In the genomic region with DNA sequence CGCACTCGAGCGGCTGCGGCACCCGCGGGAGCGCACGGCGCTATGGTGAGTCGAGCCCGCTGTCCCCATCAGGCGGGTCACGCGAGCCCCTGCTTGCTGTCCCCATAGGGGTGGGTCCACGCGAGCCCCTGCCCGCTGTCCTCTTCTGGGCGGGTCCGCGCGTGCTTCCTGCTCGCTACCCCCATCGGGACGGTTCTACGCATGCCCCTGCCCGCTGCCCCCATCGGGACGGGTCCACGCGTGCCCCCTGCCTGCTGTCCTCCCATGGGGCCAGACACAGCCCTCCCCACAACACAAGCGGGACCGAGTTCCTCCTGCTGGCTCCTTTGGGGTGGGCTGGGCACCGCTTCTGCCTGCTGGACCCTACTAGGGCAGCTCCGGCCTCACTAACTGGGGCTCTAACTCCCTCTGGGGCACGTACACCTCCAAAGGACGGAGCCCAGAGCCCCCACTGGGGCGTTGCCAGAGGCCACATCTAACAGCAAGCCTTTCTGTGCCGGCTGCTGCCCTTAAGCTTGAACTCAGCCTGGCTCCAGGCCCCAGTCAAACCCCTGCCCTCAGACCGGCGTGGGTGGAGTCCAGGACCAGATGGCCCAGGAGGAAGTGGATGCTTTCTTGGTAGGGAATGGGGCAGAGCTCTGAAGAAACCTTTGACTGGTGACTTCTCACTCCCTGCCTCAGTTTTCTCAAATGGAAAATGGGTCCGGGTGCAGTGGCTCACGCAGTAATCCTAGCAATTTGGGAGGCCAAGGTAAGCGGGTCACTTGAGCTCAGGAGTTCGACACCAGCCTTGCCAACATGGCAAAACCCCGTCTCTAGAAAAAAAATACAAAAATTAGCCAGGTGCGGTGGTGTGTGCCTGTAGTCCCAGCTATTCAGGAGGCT, we compare ENCODE assay signal across 8 cellular contexts. TPM values are rescaled to one million over a fixed set of nuclear protein-coding genes. Genes with fewer than 3 reads are reported as not detected.
DNase-seq lines count a peak whose midpoint lies in the region; ATAC-seq and TF ChIP-seq lines count a peak whose summit lies in the region.

No MANE protein-coding gene starts in this region.

- intact Hi-C loops in activated CD4-positive, alpha-beta T cell treated with anti-CD3 and anti-CD28 coated beads for 36 hours (cut with DNase I, micrococcal nuclease) = loop anchor here (1.0 to 5.0 kb wide), 15 partner anchors 17 to 481 kb away; a partner anchor contains a TSS
- intact Hi-C loops in activated T-helper 1 cell treated with anti-CD3 and anti-CD28 coated beads, Interleukin-12 subunit alpha, Interleukin-12 subunit beta, Interleukin-2, Interleukin-4 antibody, amounts not matched to agents 30 ng/mL and 10 ng/mL and 1 ng/mL, durations not matched to agents 14 hours and 24 hours and 36 hours (cut with micrococcal nuclease) = loop anchor here (1.0 to 10.0 kb wide), 8 partner anchors 17 to 251 kb away; a partner anchor contains a TSS

- H3K27ac ChIP-seq in foreskin keratinocyte (peak overlapping the region; percentile 62), neural progenitor cell (no peak overlapping the region)

- peak overlapping the region; percentile 98 for H3K4me3 ChIP-seq in neural progenitor cell

- peak; percentile 31; the same call in 1 of the 2 replicates for TF ChIP-seq CTCF in HFFc6 (IDR thresholded peaks at IDR 0.05)
- peak; percentile 10 for TF ChIP-seq CTCF in foreskin keratinocyte (conservative IDR thresholded peaks at IDR 0.05)
- no peak for TF ChIP-seq CTCF in neural progenitor cell (IDR thresholded peaks at IDR 0.05)

- peak overlapping the region; percentile 82 for H3K4me3 Mint-ChIP-seq in activated CD4-positive, alpha-beta T cell treated with anti-CD3 and anti-CD28 coated beads for 36 hours
- H3K4me3 Mint-ChIP-seq in HFFc6 = peak overlapping the region; percentile 91
- H3K4me3 Mint-ChIP-seq in activated T-helper 1 cell treated with anti-CD3 and anti-CD28 coated beads, Interleukin-12 subunit alpha, Interleukin-12 subunit beta, Interleukin-2, Interleukin-4 antibody, amounts not matched to agents 30 ng/mL and 10 ng/mL and 1 ng/mL, durations not matched to agents 14 hours and 24 hours and 36 hours = peak overlapping the region; percentile 86
- H3K4me3 Mint-ChIP-seq in neural progenitor cell = peak overlapping the region; percentile 88

- H3K27me3 Mint-ChIP-seq in activated CD4-positive, alpha-beta T cell treated with anti-CD3 and anti-CD28 coated beads for 36 hours = no peaks in the 10 kb centered on the region
- H3K27me3 Mint-ChIP-seq in HFFc6 (ENCODE audit: insufficient read depth) (no peaks in the 10 kb centered on the region), neural progenitor cell (ENCODE audit: insufficient read depth, low read depth) (peaks cover 6% of the 10 kb centered on the region)
- H3K27me3 Mint-ChIP-seq in activated T-helper 1 cell treated with anti-CD3 and anti-CD28 coated beads, Interleukin-12 subunit alpha, Interleukin-12 subunit beta, Interleukin-2, Interleukin-4 antibody, amounts not matched to agents 30 ng/mL and 10 ng/mL and 1 ng/mL, durations not matched to agents 14 hours and 24 hours and 36 hours (ENCODE audit: insufficient read depth) = no peaks in the 10 kb centered on the region

- H3K9me3 ChIP-seq in neural progenitor cell (ENCODE audit: low read depth) = no peaks in the 10 kb centered on the region

- H4K20me1 ChIP-seq in neural progenitor cell (ENCODE audit: low read depth) = peaks cover 12% of the 10 kb centered on the region

- H3K27me3 ChIP-seq in foreskin keratinocyte (no peaks in the 10 kb centered on the region), neural progenitor cell (no peaks in the 10 kb centered on the region)

- H2AFZ ChIP-seq in neural progenitor cell (replicated peaks) = peak overlapping the region; percentile 74

- H3K27ac Mint-ChIP-seq in activated CD4-positive, alpha-beta T cell treated with anti-CD3 and anti-CD28 coated beads for 36 hours = peak overlapping the region; percentile 63
- peak overlapping the region; percentile 69 for H3K27ac Mint-ChIP-seq in HFFc6
- H3K27ac Mint-ChIP-seq in activated T-helper 1 cell treated with anti-CD3 and anti-CD28 coated beads, Interleukin-12 subunit alpha, Interleukin-12 subunit beta, Interleukin-2, Interleukin-4 antibody, amounts not matched to agents 30 ng/mL and 10 ng/mL and 1 ng/mL, durations not matched to agents 14 hours and 24 hours and 36 hours = peak overlapping the region; percentile 74
- no peak overlapping the region for H3K27ac Mint-ChIP-seq in neural progenitor cell

- peaks cover 24% of the 10 kb centered on the region for H3K36me3 Mint-ChIP-seq in activated CD4-positive, alpha-beta T cell treated with anti-CD3 and anti-CD28 coated beads for 36 hours (ENCODE audit: low read depth)
- H3K36me3 Mint-ChIP-seq in HFFc6 (ENCODE audit: low read depth) (peaks cover 7% of the 10 kb centered on the region; the same call in 1 of the 2 replicates), neural progenitor cell (peaks cover 10% of the 10 kb centered on the region)
- H3K36me3 Mint-ChIP-seq in activated T-helper 1 cell treated with anti-CD3 and anti-CD28 coated beads, Interleukin-12 subunit alpha, Interleukin-12 subunit beta, Interleukin-2, Interleukin-4 antibody, amounts not matched to agents 30 ng/mL and 10 ng/mL and 1 ng/mL, durations not matched to agents 14 hours and 24 hours and 36 hours (ENCODE audit: low read depth) = peaks cover 9% of the 10 kb centered on the region

- peak overlapping the region; percentile 45 for H3K9ac ChIP-seq in neural progenitor cell

- CTCF ChIA-PET in activated CD4-positive, alpha-beta T cell treated with anti-CD3 and anti-CD28 coated beads for 36 hours (lab: Charles Lee) = interaction anchor here (0.9 to 3.5 kb wide), 3 partner anchors 17 to 303 kb away, joined by 3 to 12 read pairs (median 6); a partner anchor contains a TSS

- POLR2A ChIA-PET in activated CD4-positive, alpha-beta T cell treated with anti-CD3 and anti-CD28 coated beads for 36 hours (lab: Charles Lee) = no interaction called here

- peak; percentile 45 for DNase-seq in activated CD4-positive, alpha-beta T cell treated with anti-CD3 and anti-CD28 coated beads for 36 hours
- no peak for DNase-seq in activated CD4-positive, alpha-beta T cell treated with anti-CD3 and anti-CD28 coated beads, Interleukin-2, amount 50 U/mL, for 1 hour
- DNase-seq in HFFc6 = peak; percentile 14
- DNase-seq in NAMALWA (ENCODE audit: low spot score) = peak; percentile 75
- peak; percentile 43 for DNase-seq in activated T-helper 1 cell treated with anti-CD3 and anti-CD28 coated beads, Interleukin-12 subunit alpha, Interleukin-12 subunit beta, Interleukin-2, Interleukin-4 antibody, amounts not matched to agents 30 ng/mL and 10 ng/mL and 1 ng/mL, durations not matched to agents 14 hours and 24 hours and 36 hours (ENCODE audit: low spot score)
- peak in 1 of 2 donors; percentile 33 for DNase-seq in foreskin keratinocyte
- peak; percentile 55 for DNase-seq in neural progenitor cell (ENCODE audit: low spot score)
- peak; percentile 72 for DNase-seq in ureter (ENCODE audit: low spot score)

- H3K36me3 ChIP-seq in neural progenitor cell = no peaks in the 10 kb centered on the region

- H3K4me1 ChIP-seq in foreskin keratinocyte (peaks cover 14% of the 10 kb centered on the region), neural progenitor cell (no peaks in the 10 kb centered on the region)

- H3K79me2 ChIP-seq in neural progenitor cell (ENCODE audit: low read depth) = peaks cover 13% of the 10 kb centered on the region

- H3K4me1 Mint-ChIP-seq in activated CD4-positive, alpha-beta T cell treated with anti-CD3 and anti-CD28 coated beads for 36 hours = peaks cover 21% of the 10 kb centered on the region
- peaks cover 40% of the 10 kb centered on the region for H3K4me1 Mint-ChIP-seq in HFFc6 (ENCODE audit: low read depth)
- peaks cover 15% of the 10 kb centered on the region for H3K4me1 Mint-ChIP-seq in activated T-helper 1 cell treated with anti-CD3 and anti-CD28 coated beads, Interleukin-12 subunit alpha, Interleukin-12 subunit beta, Interleukin-2, Interleukin-4 antibody, amounts not matched to agents 30 ng/mL and 10 ng/mL and 1 ng/mL, durations not matched to agents 14 hours and 24 hours and 36 hours (ENCODE audit: low read depth)
- peaks cover 21% of the 10 kb centered on the region for H3K4me1 Mint-ChIP-seq in neural progenitor cell

- peak overlapping the region; percentile 100 for H3K4me2 ChIP-seq in neural progenitor cell

- peaks cover 36% of the 10 kb centered on the region for H3F3A ChIP-seq in neural progenitor cell (ENCODE audit: low read depth)

- ATAC-seq in activated CD4-positive, alpha-beta T cell treated with anti-CD3 and anti-CD28 coated beads for 36 hours = peak; percentile 14
- ATAC-seq in foreskin keratinocyte = peak; percentile 16

- H3K9me3 Mint-ChIP-seq in activated CD4-positive, alpha-beta T cell treated with anti-CD3 and anti-CD28 coated beads for 36 hours (ENCODE audit: low read depth) = no peaks in the 10 kb centered on the region
- H3K9me3 Mint-ChIP-seq in HFFc6 = no peaks in the 10 kb centered on the region
- H3K9me3 Mint-ChIP-seq in activated T-helper 1 cell treated with anti-CD3 and anti-CD28 coated beads, Interleukin-12 subunit alpha, Interleukin-12 subunit beta, Interleukin-2, Interleukin-4 antibody, amounts not matched to agents 30 ng/mL and 10 ng/mL and 1 ng/mL, durations not matched to agents 14 hours and 24 hours and 36 hours = no peaks in the 10 kb centered on the region
- H3K9me3 Mint-ChIP-seq in neural progenitor cell = no peaks in the 10 kb centered on the region

RNA-seq across cellular contexts. Expression of a gene that starts 0.7 kb away (rescaled TPM):
- total RNA-seq in activated CD4-positive, alpha-beta T cell treated with anti-CD3 and anti-CD28 coated beads for 36 hours = 10 to 100 TPM; 51.2 to 64.3 TPM
- 100 to 1,000 TPM; 102 to 115 (median 106) TPM for total RNA-seq in HFFc6 (2021; fragmentation: NEBNext Ultra II Directional; extraction: Animal tissue kit (Norgen Biotek cat#: 25700))
- total RNA-seq in activated T-helper 1 cell treated with anti-CD3 and anti-CD28 coated beads, Interleukin-12 subunit alpha, Interleukin-12 subunit beta, Interleukin-2, Interleukin-4 antibody, amounts not matched to agents 30 ng/mL and 10 ng/mL and 1 ng/mL, durations not matched to agents 14 hours and 24 hours and 36 hours = 115 and 117 TPM in 2 replicates
- total RNA-seq in foreskin keratinocyte = 91.1 and 94.4 TPM in 2 replicates
- polyA plus RNA-seq in foreskin keratinocyte = 72.9 and 73.1 TPM in 2 replicates
- 38.4 and 60.3 TPM in 2 replicates for total RNA-seq in neural progenitor cell (ENCODE audit: low replicate concordance)
- total RNA-seq in ureter = 66.3 TPM

RNA-seq across cellular contexts. Expression of a gene that starts 44.7 kb away (rescaled TPM):
- 10 to 100 TPM; 53.1 to 55.5 TPM for total RNA-seq in activated CD4-positive, alpha-beta T cell treated with anti-CD3 and anti-CD28 coated beads for 36 hours
- total RNA-seq in HFFc6 (2021; fragmentation: NEBNext Ultra II Directional; extraction: Animal tissue kit (Norgen Biotek cat#: 25700)) = 100 to 1,000 TPM in 1 of 6 experiments, 10 to 100 TPM in 5; 90.6 to 101 (median 95.2) TPM
- total RNA-seq in activated T-helper 1 cell treated with anti-CD3 and anti-CD28 coated beads, Interleukin-12 subunit alpha, Interleukin-12 subunit beta, Interleukin-2, Interleukin-4 antibody, amounts not matched to agents 30 ng/mL and 10 ng/mL and 1 ng/mL, durations not matched to agents 14 hours and 24 hours and 36 hours = 58.9 and 61.3 TPM in 2 replicates
- total RNA-seq in foreskin keratinocyte (79.4 and 80.9 TPM in 2 replicates), neural progenitor cell (ENCODE audit: low replicate concordance) (22.8 and 86.0 TPM in 2 replicates), ureter (91.7 TPM)
- 128 and 132 TPM in 2 replicates for polyA plus RNA-seq in foreskin keratinocyte
